Comparison of ENCODE assay signal across 1 cellular context in the genomic region with DNA sequence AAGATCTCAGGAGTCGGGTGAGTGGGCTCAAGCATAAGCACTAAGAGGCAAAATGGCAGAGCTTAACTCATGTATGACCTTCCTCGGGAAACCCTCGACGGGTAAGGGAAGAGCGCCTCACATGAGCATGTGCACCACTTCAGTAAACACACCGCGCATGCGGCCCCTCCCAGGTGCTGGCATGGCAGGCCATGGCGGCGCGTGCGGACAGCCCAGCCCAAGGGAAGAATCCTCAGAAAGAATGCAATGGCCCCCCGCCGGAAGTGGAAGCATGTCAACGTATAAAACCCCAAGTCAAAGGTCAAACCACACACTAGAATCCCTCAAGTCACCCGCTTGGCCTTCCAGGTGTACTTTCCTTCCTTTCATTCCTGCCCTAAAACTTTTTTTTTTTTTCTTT.
TF ChIP-seq lines count a peak whose summit lies in the region.

No MANE protein-coding gene starts in this region.

TF ChIP-seq in H1, 55 proteins besides CTCF, POLR2A, EP300 and RAD21:
- TF ChIP-seq BACH1 (IDR thresholded peaks at IDR 0.05; ENCODE audit: low read length) (no peak), RXRA (IDR thresholded peaks at IDR 0.05; ENCODE audit: insufficient read depth, low read depth, low read length) (no peak), HDAC2 (IDR thresholded peaks at IDR 0.05; ENCODE audit: borderline replicate concordance in 1 of 2, low read depth in 2 of 2, low read length in 2 of 2) (no peak), CHD1 (IDR thresholded peaks at IDR 0.05; ENCODE audit: low read depth, low read length) (no peak), SIX5 (IDR thresholded peaks at IDR 0.05; ENCODE audit: low read depth, low read length) (no peak)
- TF ChIP-seq, protein P1, sequence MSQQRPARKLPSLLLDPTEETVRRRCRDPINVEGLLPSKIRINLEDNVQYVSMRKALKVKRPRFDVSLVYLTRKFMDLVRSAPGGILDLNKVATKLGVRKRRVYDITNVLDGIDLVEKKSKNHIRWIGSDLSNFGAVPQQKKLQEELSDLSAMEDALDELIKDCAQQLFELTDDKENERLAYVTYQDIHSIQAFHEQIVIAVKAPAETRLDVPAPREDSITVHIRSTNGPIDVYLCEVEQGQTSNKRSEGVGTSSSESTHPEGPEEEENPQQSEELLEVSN (IDR thresholded peaks at IDR 0.05): no peak
